ENCODE assay signal across 17 cellular contexts in the genomic region with DNA sequence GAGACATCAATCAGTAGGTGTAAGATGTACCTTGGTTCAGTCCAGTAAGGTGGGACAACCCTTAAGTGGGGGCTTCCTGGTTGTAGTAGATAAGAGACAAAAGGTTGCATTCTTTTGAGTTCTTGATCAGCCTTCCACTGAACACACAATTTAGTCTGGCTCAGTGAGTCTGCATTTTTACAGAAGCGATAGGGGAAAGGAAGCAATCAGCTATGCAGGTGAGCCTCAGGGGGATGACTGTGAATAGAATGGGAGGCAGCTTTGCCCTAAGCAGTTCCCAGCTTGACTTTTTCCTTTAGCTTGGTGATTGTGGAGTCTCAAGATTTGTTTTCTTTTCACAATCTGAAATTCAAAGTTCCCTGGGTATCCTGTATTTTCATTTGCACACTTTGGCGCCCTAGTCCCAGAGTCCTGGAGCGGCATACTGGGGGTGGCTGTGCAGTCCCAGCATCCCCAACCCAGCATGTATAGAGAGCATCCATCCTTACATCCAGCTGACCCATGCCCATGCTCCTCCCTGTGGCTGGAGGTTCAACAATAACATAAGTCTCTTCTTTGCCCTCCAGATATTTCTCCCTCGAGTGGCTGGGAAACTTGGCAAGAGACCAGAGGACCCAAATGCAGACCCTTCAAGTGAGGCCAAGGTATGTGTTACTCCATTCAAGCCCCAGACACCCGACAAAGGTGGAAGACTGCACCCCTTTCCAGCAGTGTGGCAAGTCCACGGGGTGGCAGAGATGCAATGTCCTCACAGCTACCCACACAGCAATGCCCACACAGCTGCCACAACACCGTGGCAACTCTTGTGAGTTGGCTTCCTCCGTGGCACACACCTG. TPM values are rescaled to one million over a fixed set of nuclear protein-coding genes. Genes with fewer than 3 reads are reported as not detected.
DNase-seq lines count a peak whose midpoint lies in the region; ATAC-seq and TF ChIP-seq lines count a peak whose summit lies in the region.
"Had no signal": no experiment of that assay in that cellular context is flagged by ENCODE, and none has a peak within 500 bp of the region (broad histone marks: within the 10 kb centered on the region; RNA-seq: fewer than 3 reads in every experiment).

No MANE protein-coding gene starts in this region.

- H2AFZ ChIP-seq in GM23338 (no peak overlapping the region), neuronal stem cell (ENCODE audit: low read length) (no peak overlapping the region)

- TF ChIP-seq CTCF in GM23338 (conservative IDR thresholded peaks at IDR 0.05; ENCODE audit: low read depth in 2 of 2) (no peak), upper lobe of right lung (IDR thresholded peaks at IDR 0.05) (no peak)

- H3K36me3 Mint-ChIP-seq in GM23338 (ENCODE audit: low read depth), result no peaks in the 10 kb centered on the region; the same call in none of the 3 replicates
- H3K36me3 Mint-ChIP-seq in activated T-cell treated with anti-CD3 and anti-CD28 coated beads, Interleukin-2, amount 50 U/mL, for 24 hours (ENCODE audit: low read depth), result no peaks in the 10 kb centered on the region
- H3K36me3 Mint-ChIP-seq: CD4-positive, alpha-beta memory T cell had no signal

- no peak overlapping the region for H3K14ac ChIP-seq in neuronal stem cell (ENCODE audit: low read length)

- no peak overlapping the region for H4K91ac ChIP-seq in neuronal stem cell (ENCODE audit: low read depth, low read length, poor library complexity)

- H3K4me3 ChIP-seq in GM23338 (no peak overlapping the region), neuronal stem cell (ENCODE audit: low read length in 2 of 2) (no peak overlapping the region), upper lobe of right lung (no peak overlapping the region)
- H3K4me3 ChIP-seq: HAP-1 had no signal

- H3K23ac ChIP-seq in neuronal stem cell (ENCODE audit: low read depth, low read length, poor library complexity), result no peak overlapping the region

- H3F3A ChIP-seq in GM23338 (replicated peaks; ENCODE audit: low read depth), result no peaks in the 10 kb centered on the region

- ATAC-seq in GM23338 (no peak), esophagus mucosa (peak; percentile 39), upper lobe of right lung (peak; percentile 3)

- no peaks in the 10 kb centered on the region for H3K79me1 ChIP-seq in neuronal stem cell (ENCODE audit: low read depth, low read length)

- H3K4ac ChIP-seq in neuronal stem cell (ENCODE audit: low read length), result no peak overlapping the region

- H3K27me3 ChIP-seq in GM23338 (ENCODE audit: insufficient read depth) (no peaks in the 10 kb centered on the region), neuronal stem cell (ENCODE audit: control insufficient read depth in 3 of 3, insufficient read depth in 3 of 3, low read depth in 1 of 3, low read length in 3 of 3) (peaks cover 0 to 2% (median 0%) of the 10 kb centered on the region in 3 experiments), upper lobe of right lung (no peaks in the 10 kb centered on the region)

- H3K9me3 ChIP-seq in neuronal stem cell (replicated peaks in 1 of 2; ENCODE audit: control insufficient read depth in 2 of 2, insufficient read depth in 1 of 2, low read depth in 1 of 2, low read length in 2 of 2) (no peaks in the 10 kb centered on the region), upper lobe of right lung (no peaks in the 10 kb centered on the region)
- H3K9me3 ChIP-seq: HAP-1 had no signal

- DNase-seq in GM23338 (ENCODE audit: low spot score) (no peak), neuronal stem cell (ENCODE audit: low spot score) (no peak), upper lobe of right lung (no peak), KBM-7 (no peak), DMS114 treated with DMSO at 0.1 percent for 48 hours (lab: John Stamatoyannopoulos, UW; ENCODE audit: unreplicated experiment) (no peak)
- DNase-seq in activated T-cell treated with anti-CD3 and anti-CD28 coated beads, Interleukin-2, amount 50 U/mL, for 24 hours, result no peak
- DNase-seq: Calu3; CD4-positive, alpha-beta memory T cell; NCI-H187 treated with DMSO at 0.1 percent for 48 hours; NCI-H2171; NCI-H446; NCI-H69; SIG-M5 had no signal

- no peaks in the 10 kb centered on the region for H4K20me1 ChIP-seq in GM23338 (replicated peaks; ENCODE audit: insufficient read depth)

- no peak overlapping the region for H3K9ac ChIP-seq in neuronal stem cell (ENCODE audit: low read depth, low read length, poor library complexity)

- H3K4me2 ChIP-seq in GM23338 (no peak overlapping the region), neuronal stem cell (ENCODE audit: insufficient read depth, low read length, poor library complexity, severe bottlenecking) (no peak overlapping the region)

- peaks cover 9% of the 10 kb centered on the region for H3K27me3 Mint-ChIP-seq in GM23338 (ENCODE audit: insufficient read depth, low read depth, poor library complexity)
- peaks cover 5% of the 10 kb centered on the region for H3K27me3 Mint-ChIP-seq in activated T-cell treated with anti-CD3 and anti-CD28 coated beads, Interleukin-2, amount 50 U/mL, for 24 hours

- no peak overlapping the region for H2BK12ac ChIP-seq in neuronal stem cell (ENCODE audit: low read length)

- H3K27ac Mint-ChIP-seq in GM23338, result no peak overlapping the region
- H3K27ac Mint-ChIP-seq in activated T-cell treated with anti-CD3 and anti-CD28 coated beads, Interleukin-2, amount 50 U/mL, for 24 hours, result no peak overlapping the region
- H3K27ac Mint-ChIP-seq: CD4-positive, alpha-beta memory T cell had no signal

- no peak overlapping the region for H2BK5ac ChIP-seq in neuronal stem cell (ENCODE audit: low read length)

- H3K4me3 Mint-ChIP-seq in GM23338, result no peak overlapping the region
- H3K4me3 Mint-ChIP-seq in activated T-cell treated with anti-CD3 and anti-CD28 coated beads, Interleukin-2, amount 50 U/mL, for 24 hours, result no peak overlapping the region
- H3K4me3 Mint-ChIP-seq: CD4-positive, alpha-beta memory T cell had no signal

- peak overlapping the region; percentile 22 for H3K18ac ChIP-seq in neuronal stem cell (ENCODE audit: low read length)

- H3K4me1 ChIP-seq in GM23338 (ENCODE audit: insufficient read depth), result no peaks in the 10 kb centered on the region
- peaks cover 0 to 5% of the 10 kb centered on the region in 2 donors for H3K4me1 ChIP-seq in neuronal stem cell (ENCODE audit: control insufficient read depth in 2 of 2, insufficient read depth in 1 of 2, low read depth in 1 of 2, low read length in 2 of 2)
- peaks cover 7% of the 10 kb centered on the region for H3K4me1 ChIP-seq in upper lobe of right lung
- H3K4me1 ChIP-seq: HAP-1 had no signal

- WGBS in neuronal stem cell (ENCODE audit: extremely low coverage in 2 of 2, insufficient read length in 2 of 2, insufficient replicate concordance in 1 of 2), 2 donors, result no CpG with 5 or more reads among the region's 8 CpGs

- H3K36me3 ChIP-seq in GM23338 (ENCODE audit: insufficient read depth) (no peaks in the 10 kb centered on the region), neuronal stem cell (replicated peaks in 1 of 2; ENCODE audit: control insufficient read depth in 2 of 2, insufficient read depth in 2 of 2, low read length in 2 of 2) (no peaks in the 10 kb centered on the region), upper lobe of right lung (peaks cover 37% of the 10 kb centered on the region)
- H3K36me3 ChIP-seq: HAP-1 had no signal

- no peaks in the 10 kb centered on the region for H3K79me2 ChIP-seq in GM23338 (replicated peaks; ENCODE audit: insufficient read depth)

- peaks cover 2% of the 10 kb centered on the region; the same call in 1 of the 3 replicates for H3K4me1 Mint-ChIP-seq in GM23338
- no peaks in the 10 kb centered on the region for H3K4me1 Mint-ChIP-seq in activated T-cell treated with anti-CD3 and anti-CD28 coated beads, Interleukin-2, amount 50 U/mL, for 24 hours (ENCODE audit: low read depth)
- H3K4me1 Mint-ChIP-seq: CD4-positive, alpha-beta memory T cell had no signal

- H2BK120ac ChIP-seq in neuronal stem cell (ENCODE audit: low read depth, low read length), result no peak overlapping the region

- H2BK15ac ChIP-seq in neuronal stem cell (ENCODE audit: low read length), result no peak overlapping the region

- intact Hi-C loops in upper lobe of right lung (cut with DNase I), result no loop called here

- H4K8ac ChIP-seq in neuronal stem cell (ENCODE audit: low read depth, low read length), result no peak overlapping the region

- no peaks in the 10 kb centered on the region for H3K9me2 ChIP-seq in GM23338 (ENCODE audit: insufficient read depth)

- no peak overlapping the region for H2AK5ac ChIP-seq in neuronal stem cell (ENCODE audit: low read depth, low read length)

- in situ Hi-C loops in KBM-7 (cut with MboI; ENCODE audit: low pct_unique_long_range_greater_than_20kb, low sequenced_read_pairs), result no loop called here

- H3K9me3 Mint-ChIP-seq in GM23338, result peaks cover 3% of the 10 kb centered on the region; the same call in 1 of the 3 replicates
- no peaks in the 10 kb centered on the region for H3K9me3 Mint-ChIP-seq in activated T-cell treated with anti-CD3 and anti-CD28 coated beads, Interleukin-2, amount 50 U/mL, for 24 hours
- H3K9me3 Mint-ChIP-seq: CD4-positive, alpha-beta memory T cell had no signal

- 0 out of 2 replicates have a peak overlapping the region, but pooled peaks have one; percentile 57 for H3K27ac ChIP-seq in GM23338 (ENCODE audit: low read depth)
- no peak overlapping the region for H3K27ac ChIP-seq in neuronal stem cell (replicated peaks; ENCODE audit: low read length)
- no peak overlapping the region for H3K27ac ChIP-seq in upper lobe of right lung
- H3K27ac ChIP-seq: HL-60 had no signal

TF ChIP-seq in GM23338, 12 proteins besides CTCF, POLR2A, EP300 and RAD21 (continues in another document):
- TF ChIP-seq POLR2AphosphoS5 (IDR thresholded peaks at IDR 0.05; ENCODE audit: low read depth) (no peak), EZH2phosphoT487 (IDR thresholded peaks at IDR 0.05; ENCODE audit: unreplicated experiment) (no peak), ZNF114 (CRISPR knock-in tag; IDR thresholded peaks at IDR 0.05) (no peak), CREB1 (CRISPR knock-in tag; IDR thresholded peaks at IDR 0.05; ENCODE audit: low read depth) (no peak), JUNB (IDR thresholded peaks at IDR 0.05; ENCODE audit: unreplicated experiment) (no peak), EZH2 (IDR thresholded peaks at IDR 0.05; ENCODE audit: low read depth, unreplicated experiment) (no peak)

RNA-seq across cellular contexts. Expression of a gene that starts 20.1 kb away (rescaled TPM):
- total RNA-seq in GM23338 (2014; rRNA removed; shearing (Covaris generic)), result not detected in 2 replicates
- polyA plus RNA-seq in GM23338 (2016; fragmentation: Nextera tagmentation; extraction: Ambion mirVana), result not detected in 2 replicates
- not detected for total RNA-seq in esophagus mucosa
- not detected for polyA plus RNA-seq in neuronal stem cell (2013, experiment 1 of 2)
- not detected for polyA plus RNA-seq in neuronal stem cell (2013, experiment 2 of 2)
- total RNA-seq in upper lobe of right lung, result not detected
- total RNA-seq: Calu3; CD4-positive, alpha-beta memory T cell; RPMI7951 had no signal
- polyA plus RNA-seq: CD4-positive, alpha-beta memory T cell had no signal

RNA-seq across cellular contexts. Expression of a gene that starts 44.3 kb away (rescaled TPM):
- total RNA-seq in GM23338 (2014; rRNA removed; shearing (Covaris generic)), result 21.4 and 26.9 TPM in 2 replicates
- 17.4 and 22.4 TPM in 2 replicates for polyA plus RNA-seq in GM23338 (2016; fragmentation: Nextera tagmentation; extraction: Ambion mirVana)
- 7.8 TPM for total RNA-seq in esophagus mucosa
- polyA plus RNA-seq in neuronal stem cell (2013, experiment 1 of 2), result 0.15 TPM
- not detected for polyA plus RNA-seq in neuronal stem cell (2013, experiment 2 of 2)
- total RNA-seq in upper lobe of right lung, result 50.9 TPM
- total RNA-seq: CD4-positive, alpha-beta memory T cell had no signal
- polyA plus RNA-seq: CD4-positive, alpha-beta memory T cell had no signal

RNA-seq across cellular contexts. Expression of a gene that starts 59.2 kb away (rescaled TPM):
- total RNA-seq in GM23338 (2014; rRNA removed; shearing (Covaris generic)), result 15.7 and 16.5 TPM in 2 replicates
- 13.6 and 14.7 TPM in 2 replicates for polyA plus RNA-seq in GM23338 (2016; fragmentation: Nextera tagmentation; extraction: Ambion mirVana)
- total RNA-seq in esophagus mucosa (5.3 TPM), upper lobe of right lung (423 TPM)
- 0.03 TPM for polyA plus RNA-seq in neuronal stem cell (2013, experiment 1 of 2)
- 0.08 TPM for polyA plus RNA-seq in neuronal stem cell (2013, experiment 2 of 2)
- total RNA-seq: CD4-positive, alpha-beta memory T cell had no signal
- polyA plus RNA-seq: CD4-positive, alpha-beta memory T cell had no signal

Comparison
In these comparisons a context has a peak if more than half of its experiments do, and no peak if none do; other contexts are left out.
1. RNA of a gene that starts 59.2 kb away (total RNA-seq): 423 TPM in upper lobe of right lung (single experiment); 15.7 to 16.5 TPM in GM23338 and 5.3 TPM in esophagus mucosa (single experiment); every median in the first group is over 10 times any median in the second.